Comparison of ENCODE assay signal across 8 cellular contexts in genomic region chr12:15532364-15532977, GRCh38.
DNase-seq lines count a peak whose midpoint lies in the region; ATAC-seq, FAIRE-seq and TF ChIP-seq lines count a peak whose summit lies in the region.

No MANE protein-coding gene starts in this region.

- FAIRE-seq in GM18507 (lab: Jason Lieb, UNC): peak; percentile 88

- ATAC-seq in HG02973 (IDR thresholded peaks at IDR 0.05; ENCODE audit: unreplicated experiment) (peak; percentile 71), sciatic nerve (peak; percentile 52)

- peak; percentile 77 for DNase-seq in AG08395 (ENCODE audit: low spot score)
- DNase-seq in GM18507 (ENCODE audit: extremely low spot score, insufficient read length, low read depth): no peak
- peak; percentile 27 for DNase-seq in NCI-H69 (lab: John Stamatoyannopoulos, UW)
- peak; percentile 30 for DNase-seq in activated T-cell treated with anti-CD3 and anti-CD28 coated beads, Interleukin-2, amount 50 U/mL, for 1 hour
- DNase-seq in foreskin fibroblast: peak; percentile 70 to 88
- DNase-seq in sciatic nerve (ENCODE audit: low spot score): no peak
- DNase-seq in NCI-H2196 (lab: John Stamatoyannopoulos, UW; ENCODE audit: unreplicated experiment): no peak

- H3K4me3 ChIP-seq in foreskin fibroblast (ENCODE audit: low read depth in 1 of 2, low read length in 2 of 2): no peak overlapping the region

- intact Hi-C loops in sciatic nerve (cut with DNase I): no loop called here

- TF ChIP-seq CTCF in foreskin fibroblast (IDR thresholded peaks at IDR 0.05; ENCODE audit: low read depth, low read length): peak; percentile 62

Comparison
In these comparisons a context has a peak if more than half of its experiments do, and no peak if none do; other contexts are left out.
1. DNase-seq: peak in AG08395 (single experiment), NCI-H69 (single experiment), activated T-cell treated with anti-CD3 and anti-CD28 coated beads, Interleukin-2, amount 50 U/mL, for 1 hour (single experiment) and foreskin fibroblast (2 of 2); none in GM18507 (single experiment), sciatic nerve (single experiment) and NCI-H2196 (single experiment).